Comparison of ENCODE assay signal across 8 cellular contexts in the genomic region with DNA sequence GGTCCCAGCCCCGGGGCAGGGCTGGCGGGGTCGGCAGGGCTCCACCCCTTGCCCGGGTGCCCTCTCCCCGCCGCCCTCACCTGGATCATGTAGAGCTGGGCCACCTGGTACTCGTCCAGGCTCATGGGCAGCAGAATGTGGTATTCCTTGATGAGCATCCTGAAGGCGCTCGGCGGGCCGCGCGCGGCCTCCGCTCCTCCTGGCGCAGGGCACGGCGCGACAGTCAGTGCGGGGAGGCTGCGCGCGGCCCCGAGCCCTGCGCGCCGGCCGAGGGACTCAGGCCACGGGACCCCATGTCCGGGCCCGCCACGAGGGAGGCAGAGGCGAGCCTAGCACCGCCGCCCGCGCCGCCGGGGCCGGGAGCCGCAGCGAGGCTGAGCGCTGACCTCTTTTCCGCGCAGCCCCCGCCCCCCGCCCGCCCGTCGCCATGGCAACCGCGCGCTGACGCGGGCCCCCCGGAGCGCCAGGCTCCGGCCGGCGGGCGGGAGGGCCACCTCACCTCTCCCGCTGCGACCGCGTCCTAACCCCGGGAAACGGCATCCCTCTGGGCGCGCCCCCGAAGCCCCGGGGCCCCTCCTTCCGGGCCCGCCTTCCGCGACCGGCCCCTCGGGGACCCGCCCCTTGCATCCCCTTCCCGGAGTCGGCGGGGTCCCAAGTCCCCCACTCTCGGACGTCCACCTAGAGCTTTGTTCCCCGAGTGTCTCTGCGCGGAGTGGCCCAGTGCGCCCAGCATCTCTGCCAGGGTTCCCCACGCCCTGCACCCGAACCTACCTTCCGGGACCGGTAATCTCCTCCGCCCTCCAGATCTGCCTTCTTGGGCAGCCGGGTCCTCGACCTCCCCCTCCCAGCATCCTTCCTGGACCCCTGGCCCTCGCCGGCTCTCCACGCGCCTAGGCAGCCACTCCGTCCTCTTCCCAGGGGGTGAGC. TPM values are rescaled to one million over a fixed set of nuclear protein-coding genes. Genes with fewer than 3 reads are reported as not detected.
DNase-seq lines count a peak whose midpoint lies in the region; TF ChIP-seq lines count a peak whose summit lies in the region.

No MANE protein-coding gene starts in this region.

- H3K9me3 ChIP-seq in HEK293 (ENCODE audit: control insufficient read depth, insufficient read depth, low read depth, low read length) (no peaks in the 10 kb centered on the region), muscle layer of duodenum (ENCODE audit: control insufficient read depth in 1 of 2, low read length in 2 of 2) (no peaks in the 10 kb centered on the region), vagina (no peaks in the 10 kb centered on the region)

- H3K27me3 ChIP-seq in muscle layer of duodenum (ENCODE audit: low read depth, low read length) (no peaks in the 10 kb centered on the region), vagina (no peaks in the 10 kb centered on the region)

- no peak for TF ChIP-seq POLR2A in vagina (IDR thresholded peaks at IDR 0.05)

- H3K4me1 ChIP-seq in HEK293 (ENCODE audit: control insufficient read depth, insufficient read depth, low read length) (no peaks in the 10 kb centered on the region), muscle layer of duodenum (ENCODE audit: control insufficient read depth in 1 of 2, insufficient read depth in 2 of 2, low read length in 2 of 2) (peaks cover 11 to 39% of the 10 kb centered on the region in 2 donors), vagina (peaks cover 38% of the 10 kb centered on the region)

- H3K27ac ChIP-seq in HEK293 (ENCODE audit: extremely low read depth, low read depth, low read length) (peak overlapping the region; percentile 57; the same call in 1 of the 2 replicates), muscle layer of duodenum (ENCODE audit: low read length) (peak overlapping the region; percentile 60), vagina (peak overlapping the region; percentile 94)

- POLR2A ChIA-PET in HEK293 (lab: Yijun Ruan, JAX), result interaction anchor here (1.0 to 2.2 kb wide), 3 partner anchors 21 to 103 kb away, joined by 3 to 12 read pairs (median 4); a partner anchor contains a TSS

- intact Hi-C loops in vagina (cut with DNase I), result loop anchor here (10.0 kb wide), 1 partner anchor 149 kb away; a partner anchor contains a TSS

- H3K36me3 ChIP-seq in HEK293 (ENCODE audit: control insufficient read depth in 2 of 2, insufficient read depth in 1 of 2, low read length in 2 of 2) (peaks cover 0 to 42% of the 10 kb centered on the region in 2 experiments; a peak in 1 of 3 replicates), muscle layer of duodenum (ENCODE audit: control insufficient read depth in 1 of 2, insufficient read depth in 2 of 2, low read length in 2 of 2) (peaks cover 7 to 21% of the 10 kb centered on the region in 2 donors), vagina (peaks cover 0 to 7% of the 10 kb centered on the region in 2 donors)

- DNase-seq in AG10803 (ENCODE audit: low read depth), result no peak
- DNase-seq in T1000 (lab: John Stamatoyannopoulos, UW), result peak; percentile 56
- peak; percentile 69 for DNase-seq in ecto neural progenitor cell (ENCODE audit: low spot score)
- DNase-seq in vagina (ENCODE audit: extremely low spot score in 2 of 2), result no peak
- DNase-seq in effector CD4-positive, alpha-beta T cell, result no peak
- no peak for DNase-seq in DMS153 treated with DMSO at 0.1 percent for 48 hours (lab: John Stamatoyannopoulos, UW; ENCODE audit: unreplicated experiment)

- CTCF ChIA-PET in HEK293 (lab: Yijun Ruan, JAX), result interaction anchor here (0.6 to 1.3 kb wide), 4 partner anchors 12 to 152 kb away, joined by 3 to 4 read pairs (median 3); a partner anchor contains a TSS

- TF ChIP-seq CTCF in AG10803 (conservative IDR thresholded peaks at IDR 0.05; ENCODE audit: low read length), result no peak
- no peak for TF ChIP-seq CTCF in HEK293 (tag by site-specific recombination; IDR thresholded peaks at IDR 0.05)
- no peak for TF ChIP-seq CTCF in vagina (IDR thresholded peaks at IDR 0.05)

- H3K4me3 ChIP-seq in AG10803 (ENCODE audit: low read length) (peak overlapping the region; percentile 76), HEK293 (ENCODE audit: low read depth, low read length) (peak overlapping the region; percentile 61), muscle layer of duodenum (ENCODE audit: low read depth in 1 of 2, low read length in 2 of 2) (peak overlapping the region; percentile 66), vagina (peak overlapping the region; percentile 57 to 72)

TF ChIP-seq in HEK293, 187 proteins besides CTCF, POLR2A, EP300 and RAD21 (continues in another document):
- TF ChIP-seq ZNF514 (tag by site-specific recombination; IDR thresholded peaks at IDR 0.05), result no peak
- TF ChIP-seq ZXDB (tag by site-specific recombination; IDR thresholded peaks at IDR 0.05), result no peak; the same call in 1 of the 2 replicates
- TF ChIP-seq, protein P1, sequence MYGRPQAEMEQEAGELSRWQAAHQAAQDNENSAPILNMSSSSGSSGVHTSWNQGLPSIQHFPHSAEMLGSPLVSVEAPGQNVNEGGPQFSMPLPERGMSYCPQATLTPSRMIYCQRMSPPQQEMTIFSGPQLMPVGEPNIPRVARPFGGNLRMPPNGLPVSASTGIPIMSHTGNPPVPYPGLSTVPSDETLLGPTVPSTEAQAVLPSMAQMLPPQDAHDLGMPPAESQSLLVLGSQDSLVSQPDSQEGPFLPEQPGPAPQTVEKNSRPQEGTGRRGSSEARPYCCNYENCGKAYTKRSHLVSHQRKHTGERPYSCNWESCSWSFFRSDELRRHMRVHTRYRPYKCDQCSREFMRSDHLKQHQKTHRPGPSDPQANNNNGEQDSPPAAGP (tag by site-specific recombination; IDR thresholded peaks at IDR 0.05), result peak; percentile 58
- TF ChIP-seq ZNF121 (tag by site-specific recombination; IDR thresholded peaks at IDR 0.05), result no peak
- no peak for TF ChIP-seq ZSCAN23 (tag by site-specific recombination; IDR thresholded peaks at IDR 0.05)
- TF ChIP-seq, protein P2, sequence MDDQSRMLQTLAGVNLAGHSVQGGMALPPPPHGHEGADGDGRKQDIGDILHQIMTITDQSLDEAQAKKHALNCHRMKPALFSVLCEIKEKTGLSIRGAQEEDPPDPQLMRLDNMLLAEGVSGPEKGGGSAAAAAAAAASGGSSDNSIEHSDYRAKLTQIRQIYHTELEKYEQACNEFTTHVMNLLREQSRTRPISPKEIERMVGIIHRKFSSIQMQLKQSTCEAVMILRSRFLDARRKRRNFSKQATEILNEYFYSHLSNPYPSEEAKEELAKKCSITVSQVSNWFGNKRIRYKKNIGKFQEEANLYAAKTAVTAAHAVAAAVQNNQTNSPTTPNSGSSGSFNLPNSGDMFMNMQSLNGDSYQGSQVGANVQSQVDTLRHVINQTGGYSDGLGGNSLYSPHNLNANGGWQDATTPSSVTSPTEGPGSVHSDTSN (CRISPR knock-in tag; IDR thresholded peaks at IDR 0.05), result no peak
- no peak for TF ChIP-seq ZNF677 (tag by site-specific recombination; IDR thresholded peaks at IDR 0.05)
- TF ChIP-seq ZBTB17 (tag by site-specific recombination; IDR thresholded peaks at IDR 0.05), result no peak; the same call in 1 of the 2 replicates
- TF ChIP-seq ZNF558 (tag by site-specific recombination; IDR thresholded peaks at IDR 0.05), result no peak
- TF ChIP-seq KLF9 (tag by site-specific recombination; IDR thresholded peaks at IDR 0.05; ENCODE audit: low read depth), result peak; percentile 50; the same call in 1 of the 2 replicates
- TF ChIP-seq ZNF114 (tag by site-specific recombination; IDR thresholded peaks at IDR 0.05), result no peak
- TF ChIP-seq ZNF202 (tag by site-specific recombination; IDR thresholded peaks at IDR 0.05; ENCODE audit: borderline replicate concordance), result no peak
- TF ChIP-seq, protein P3, sequence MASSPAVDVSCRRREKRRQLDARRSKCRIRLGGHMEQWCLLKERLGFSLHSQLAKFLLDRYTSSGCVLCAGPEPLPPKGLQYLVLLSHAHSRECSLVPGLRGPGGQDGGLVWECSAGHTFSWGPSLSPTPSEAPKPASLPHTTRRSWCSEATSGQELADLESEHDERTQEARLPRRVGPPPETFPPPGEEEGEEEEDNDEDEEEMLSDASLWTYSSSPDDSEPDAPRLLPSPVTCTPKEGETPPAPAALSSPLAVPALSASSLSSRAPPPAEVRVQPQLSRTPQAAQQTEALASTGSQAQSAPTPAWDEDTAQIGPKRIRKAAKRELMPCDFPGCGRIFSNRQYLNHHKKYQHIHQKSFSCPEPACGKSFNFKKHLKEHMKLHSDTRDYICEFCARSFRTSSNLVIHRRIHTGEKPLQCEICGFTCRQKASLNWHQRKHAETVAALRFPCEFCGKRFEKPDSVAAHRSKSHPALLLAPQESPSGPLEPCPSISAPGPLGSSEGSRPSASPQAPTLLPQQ (tag by site-specific recombination; IDR thresholded peaks at IDR 0.05), result 0 out of 2 replicates have a peak, but pooled peaks have one; percentile 13
- TF ChIP-seq GFI1B (tag by site-specific recombination; IDR thresholded peaks at IDR 0.05), result no peak
- no peak for TF ChIP-seq SETDB1 (IDR thresholded peaks at IDR 0.05; ENCODE audit: insufficient read length, low read length)
- TF ChIP-seq ZNF404 (tag by site-specific recombination; IDR thresholded peaks at IDR 0.05), result no peak
- TF ChIP-seq ZNF423 (tag by site-specific recombination; IDR thresholded peaks at IDR 0.05), result no peak
- no peak for TF ChIP-seq BCL11A (tag by site-specific recombination; IDR thresholded peaks at IDR 0.05; ENCODE audit: low read depth)
- TF ChIP-seq, protein P4, sequence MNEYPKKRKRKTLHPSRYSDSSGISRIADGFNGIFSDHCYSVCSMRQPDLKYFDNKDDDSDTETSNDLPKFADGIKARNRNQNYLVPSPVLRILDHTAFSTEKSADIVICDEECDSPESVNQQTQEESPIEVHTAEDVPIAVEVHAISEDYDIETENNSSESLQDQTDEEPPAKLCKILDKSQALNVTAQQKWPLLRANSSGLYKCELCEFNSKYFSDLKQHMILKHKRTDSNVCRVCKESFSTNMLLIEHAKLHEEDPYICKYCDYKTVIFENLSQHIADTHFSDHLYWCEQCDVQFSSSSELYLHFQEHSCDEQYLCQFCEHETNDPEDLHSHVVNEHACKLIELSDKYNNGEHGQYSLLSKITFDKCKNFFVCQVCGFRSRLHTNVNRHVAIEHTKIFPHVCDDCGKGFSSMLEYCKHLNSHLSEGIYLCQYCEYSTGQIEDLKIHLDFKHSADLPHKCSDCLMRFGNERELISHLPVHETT (tag by site-specific recombination; IDR thresholded peaks at IDR 0.05), result 0 out of 2 replicates have a peak, but pooled peaks have one; percentile 21
- TF ChIP-seq ZNF19 (tag by site-specific recombination; IDR thresholded peaks at IDR 0.05; ENCODE audit: low read depth), result no peak
- TF ChIP-seq ZNF223 (tag by site-specific recombination; IDR thresholded peaks at IDR 0.05), result no peak
- TF ChIP-seq ZNF830 (tag by site-specific recombination; IDR thresholded peaks at IDR 0.05; ENCODE audit: low read depth), result no peak

RNA-seq across cellular contexts. Expression of a gene that starts 0.9 kb away (rescaled TPM):
- 21.9 TPM for total RNA-seq in vagina

RNA-seq across cellular contexts. Expression of a gene that starts 3.7 kb away (rescaled TPM):
- total RNA-seq in vagina, result 46.4 TPM

RNA-seq across cellular contexts. Expression of a gene that starts 19.0 kb away (rescaled TPM):
- not detected for total RNA-seq in vagina

RNA-seq across cellular contexts. Expression of a gene that starts 21.5 kb away (rescaled TPM):
- 82.7 TPM for total RNA-seq in vagina

RNA-seq across cellular contexts. Expression of a gene that starts 35.2 kb away (rescaled TPM):
- total RNA-seq in vagina, result 88.6 TPM

Comparison
In these comparisons a context has a peak if more than half of its experiments do, and no peak if none do; other contexts are left out.
1. DNase-seq: peak in T1000 (single experiment) and ecto neural progenitor cell (single experiment); none in AG10803 (single experiment), vagina (0 of 2), effector CD4-positive, alpha-beta T cell (single experiment) and DMS153 treated with DMSO at 0.1 percent for 48 hours (single experiment).
2. Peak in every context shown above with its lines, with median percentiles within 50 percentile points of each other: H3K4me3 ChIP-seq and H3K27ac ChIP-seq.